Comparison of ENCODE assay signal across 7 cellular contexts in the genomic region with DNA sequence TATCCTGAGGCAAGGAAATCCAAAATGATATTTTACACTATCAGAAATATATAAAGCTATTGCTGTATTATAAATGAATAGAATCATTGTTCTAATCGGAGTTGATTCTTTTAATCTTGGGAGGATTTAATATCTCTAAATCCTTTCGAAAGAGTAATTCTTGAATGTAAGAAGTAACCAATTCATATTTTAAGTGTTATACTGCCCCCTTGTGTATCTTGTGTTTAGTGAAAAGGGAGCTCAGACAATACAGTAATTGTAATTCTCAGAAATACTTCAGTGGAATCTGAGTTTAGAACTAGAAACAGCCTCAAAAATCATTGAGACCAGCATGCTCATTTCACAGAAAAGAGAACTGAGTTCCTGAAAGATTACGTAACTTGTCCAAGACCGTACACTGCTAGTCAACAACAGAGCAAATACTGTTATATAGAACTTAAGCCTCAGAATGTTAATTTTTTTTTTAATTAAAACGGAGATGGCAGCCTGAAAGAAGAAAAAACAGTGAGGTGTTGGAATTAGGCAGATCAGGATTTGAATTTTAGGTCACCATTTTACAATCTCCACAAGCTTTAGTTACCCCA. TPM values are rescaled to one million over a fixed set of nuclear protein-coding genes. Genes with fewer than 3 reads are reported as not detected.
A peak's percentile ranks its signal among the peaks of the same experiment; 100 is the strongest.
DNase-seq lines count a peak whose midpoint lies in the region; ATAC-seq and TF ChIP-seq lines count a peak whose summit lies in the region.

No MANE protein-coding gene starts in this region.

- intact Hi-C loops in adrenal gland (cut with DNase I) (loop anchor here in 1 of 2 donors (10.0 kb wide), 1 partner anchor 347 kb away; no protein-coding TSS in a partner anchor), left ventricle myocardium superior (cut with micrococcal nuclease) (loop anchor here (2.0 to 10.0 kb wide), 2 partner anchors 319 to 347 kb away; no protein-coding TSS in a partner anchor)

- peak; percentile 54 for ATAC-seq in HG03060 (IDR thresholded peaks at IDR 0.05; ENCODE audit: low read depth, unreplicated experiment)
- ATAC-seq in left ventricle myocardium superior, result peak; percentile 77
- ATAC-seq in GM21576 (IDR thresholded peaks at IDR 0.05; ENCODE audit: unreplicated experiment), result no peak

- H3K27ac ChIP-seq in adrenal gland, result no peak overlapping the region

- TF ChIP-seq POLR2A in adrenal gland (IDR thresholded peaks at IDR 0.05), result no peak

- peaks cover 0 to 4% of the 10 kb centered on the region in 2 donors for H3K4me1 ChIP-seq in adrenal gland (replicated peaks in 1 of 2)

- no peak overlapping the region for H3K4me3 ChIP-seq in GM12865 (ENCODE audit: low read depth, low read length)
- no peak overlapping the region for H3K4me3 ChIP-seq in adrenal gland

- no peaks in the 10 kb centered on the region for H3K9me3 ChIP-seq in adrenal gland (replicated peaks in 1 of 3)

- no peaks in the 10 kb centered on the region for H3K36me3 ChIP-seq in adrenal gland (replicated peaks in 1 of 2)

- peak; percentile 46 for TF ChIP-seq CTCF in GM12865 (IDR thresholded peaks at IDR 0.05; ENCODE audit: insufficient read depth, low read depth, low read length, missing control alignments)
- peak; percentile 58 to 77 (median 65) for TF ChIP-seq CTCF in adrenal gland (IDR thresholded peaks at IDR 0.05)

- no peaks in the 10 kb centered on the region for H3K27me3 ChIP-seq in adrenal gland

- DNase-seq in GM12865 (ENCODE audit: low read depth), result peak; percentile 46
- peak; percentile 90 for DNase-seq in NCI-H2196 (lab: John Stamatoyannopoulos, UW; ENCODE audit: unreplicated experiment)
- no peak for DNase-seq in adrenal gland
- no peak for DNase-seq in left ventricle myocardium superior
- peak; percentile 31 for DNase-seq in smooth muscle cell of the brain vasculature (ENCODE audit: low read depth, low spot score)

- 19 to 31% (median 27%) methylated on average over 5 of the region's 5 CpGs for WGBS in adrenal gland, 4 donors

RNA-seq across cellular contexts. Expression of gene PLCH1, which starts 42.9 kb away (rescaled TPM):
- under 1 TPM in 6 of 8 donors, not detected in 2; under 0.01 to 0.26 (median 0.11) TPM for total RNA-seq in adrenal gland
- polyA plus RNA-seq in adrenal gland, result under 1 TPM; 0.07 to 0.09 (median 0.08) TPM
- 0.50 TPM for total RNA-seq in left ventricle myocardium superior

Comparison
In these comparisons a context has a peak if more than half of its experiments do, and no peak if none do; other contexts are left out.
1. DNase-seq: peak in GM12865 (single experiment), NCI-H2196 (single experiment) and smooth muscle cell of the brain vasculature (single experiment); none in adrenal gland (0 of 7) and left ventricle myocardium superior (single experiment).